In genomic region chr1:53572802-53573148, GRCh38 we compare ENCODE assay signal across 17 cellular contexts.
DNase-seq lines count a peak whose midpoint lies in the region; ATAC-seq and TF ChIP-seq lines count a peak whose summit lies in the region.
"Had no signal": no experiment of that assay in that cellular context is flagged by ENCODE, and none has a peak within 500 bp of the region (broad histone marks: within the 10 kb centered on the region; RNA-seq: fewer than 3 reads in every experiment).

No MANE protein-coding gene starts in this region.

- no TSS peak for BruUV-seq in Caco-2 (replicated peaks; lab: Mats Ljungman, UMichigan)

- H3K79me2 ChIP-seq in Loucy (ENCODE audit: insufficient read depth, low read length), result no peaks in the 10 kb centered on the region

- intact Hi-C loops in Caco-2 (cut with micrococcal nuclease; ENCODE audit: unreplicated experiment), result loop anchor here (5.0 kb wide), 1 partner anchor 85 kb away; no protein-coding TSS in a partner anchor
- intact Hi-C loops in body of pancreas (cut with DNase I), result no loop called here

- H3K4me1 ChIP-seq in Caco-2 (no peaks in the 10 kb centered on the region), Loucy (ENCODE audit: insufficient read depth, low read length, poor library complexity, severe bottlenecking) (peaks cover 74% of the 10 kb centered on the region), body of pancreas (peaks cover 8% of the 10 kb centered on the region)

- no peaks in the 10 kb centered on the region for H3K36me3 Mint-ChIP-seq in Caco-2 (ENCODE audit: insufficient read depth, unreplicated experiment)
- no peaks in the 10 kb centered on the region for H3K36me3 Mint-ChIP-seq in mesothelial cell of epicardium

- TF ChIP-seq CTCF in Caco-2 (IDR thresholded peaks at IDR 0.05; ENCODE audit: insufficient read depth in 1 of 2, low read depth in 1 of 2, low read length in 1 of 2, severe bottlenecking in 1 of 2, unreplicated experiment in 1 of 2) (no peak), Loucy (conservative IDR thresholded peaks at IDR 0.05; ENCODE audit: low read length) (no peak), body of pancreas (IDR thresholded peaks at IDR 0.05) (no peak), mesothelial cell of epicardium (IDR thresholded peaks at IDR 0.05; ENCODE audit: unreplicated experiment) (no peak)

- peak; percentile 1 to 29 for DNase-seq in Caco-2
- DNase-seq in body of pancreas, result peak in 1 of 4 donors; percentile 8
- DNase-seq in mesothelial cell of epicardium (ENCODE audit: low spot score in 2 of 2, unreplicated experiment in 2 of 2), result no peak
- DNase-seq in T1000 (lab: John Stamatoyannopoulos, UW), result no peak
- no peak for DNase-seq in NCI-H2081 treated with DMSO at 0.1 percent for 48 hours (lab: John Stamatoyannopoulos, UW)
- DNase-seq: activated CD8-positive, alpha-beta T cell treated with anti-CD3 and anti-CD28 coated beads, Interleukin-2, amount 10 ng/mL, durations not matched to agents 7 days and 5 days; activated naive CD8-positive, alpha-beta T cell treated with anti-CD3 and anti-CD28 coated beads, Interleukin-2, amount 50 U/mL, for 24 hours; CD8-positive, alpha-beta memory T cell; hippocampal formation; MV-4-11; Right ventricle myocardium superior; T-helper 1 cell had no signal

- H2AFZ ChIP-seq in Loucy (ENCODE audit: low read length), result peak overlapping the region; percentile 34; the same call in 1 of the 2 replicates

- H3K4me3 ChIP-seq in Caco-2 (ENCODE audit: low read depth, low read length) (no peak overlapping the region), Loucy (ENCODE audit: low read length, poor library complexity, severe bottlenecking) (no peak overlapping the region), body of pancreas (no peak overlapping the region)

- H3K9me2 ChIP-seq in Loucy (replicated peaks; ENCODE audit: low read depth, low read length), result no peaks in the 10 kb centered on the region

- CTCF ChIA-PET in Caco-2 (lab: Charles Lee), result no interaction called here

- no peak overlapping the region for H3K4me2 ChIP-seq in Loucy (ENCODE audit: low read depth, low read length, poor library complexity, severe bottlenecking)

- no peak overlapping the region for H3K4me3 Mint-ChIP-seq in Caco-2 (ENCODE audit: unreplicated experiment)
- no peak overlapping the region for H3K4me3 Mint-ChIP-seq in mesothelial cell of epicardium
- H3K4me3 Mint-ChIP-seq: activated CD8-positive, alpha-beta T cell treated with anti-CD3 and anti-CD28 coated beads, Interleukin-2, amount 10 ng/mL, durations not matched to agents 7 days and 5 days; activated naive CD8-positive, alpha-beta T cell treated with anti-CD3 and anti-CD28 coated beads, Interleukin-2, amount 50 U/mL, for 24 hours; activated T-helper 1 cell treated with anti-CD3 and anti-CD28 coated beads, Interleukin-12 subunit alpha, Interleukin-12 subunit beta, Interleukin-2, Interleukin-4 antibody, amounts not matched to agents 30 ng/mL and 10 ng/mL and 1 ng/mL, durations not matched to agents 14 hours and 24 hours and 36 hours; CD8-positive, alpha-beta memory T cell had no signal

- no peak for TF ChIP-seq POLR2A in body of pancreas (IDR thresholded peaks at IDR 0.05)

- H3K36me3 ChIP-seq in Caco-2 (ENCODE audit: control insufficient read depth, insufficient read depth, low read length) (no peaks in the 10 kb centered on the region), Loucy (ENCODE audit: insufficient read depth, low read length) (no peaks in the 10 kb centered on the region), body of pancreas (replicated peaks in 1 of 2; ENCODE audit: insufficient read depth in 1 of 2, low read depth in 2 of 2) (no peaks in the 10 kb centered on the region)
- H3K36me3 ChIP-seq: WERI-Rb-1 had no signal

- H3K9me3 ChIP-seq in Caco-2, result no peaks in the 10 kb centered on the region
- no peaks in the 10 kb centered on the region for H3K9me3 ChIP-seq in Loucy (ENCODE audit: insufficient read depth, low read depth, low read length)
- H3K9me3 ChIP-seq in body of pancreas, result no peaks in the 10 kb centered on the region

- peak; percentile 25 for ATAC-seq in body of pancreas
- no peak for ATAC-seq in HG02571 (IDR thresholded peaks at IDR 0.05; ENCODE audit: unreplicated experiment)
- no peak for ATAC-seq in GM18502 (IDR thresholded peaks at IDR 0.05; ENCODE audit: poor library complexity, unreplicated experiment)
- ATAC-seq: activated CD8-positive, alpha-beta T cell treated with anti-CD3 and anti-CD28 coated beads, Interleukin-2, amount 10 ng/mL, durations not matched to agents 7 days and 5 days; activated naive CD8-positive, alpha-beta T cell treated with anti-CD3 and anti-CD28 coated beads, Interleukin-2, amount 50 U/mL, for 24 hours had no signal

- POLR2A ChIA-PET in Caco-2 (lab: Charles Lee), result no interaction called here

- H3K9me3 Mint-ChIP-seq in Caco-2 (ENCODE audit: unreplicated experiment) (no peaks in the 10 kb centered on the region), mesothelial cell of epicardium (no peaks in the 10 kb centered on the region)
- H3K9me3 Mint-ChIP-seq: activated naive CD8-positive, alpha-beta T cell treated with anti-CD3 and anti-CD28 coated beads, Interleukin-2, amount 50 U/mL, for 24 hours; activated T-helper 1 cell treated with anti-CD3 and anti-CD28 coated beads, Interleukin-12 subunit alpha, Interleukin-12 subunit beta, Interleukin-2, Interleukin-4 antibody, amounts not matched to agents 30 ng/mL and 10 ng/mL and 1 ng/mL, durations not matched to agents 14 hours and 24 hours and 36 hours; CD8-positive, alpha-beta memory T cell had no signal

- H3F3A ChIP-seq in Loucy (ENCODE audit: low read depth), result no peaks in the 10 kb centered on the region

- H4K20me1 ChIP-seq in Loucy (ENCODE audit: insufficient read depth, low read length, poor library complexity, severe bottlenecking), result no peaks in the 10 kb centered on the region

- H3K27ac ChIP-seq in body of pancreas, result peak overlapping the region in 3 of 4 donors; percentile 31 to 64 (median 63)
- H3K27ac ChIP-seq: WERI-Rb-1 had no signal

- peak overlapping the region; percentile 43 for H3K9ac ChIP-seq in Loucy (ENCODE audit: low read depth, low read length, poor library complexity, severe bottlenecking)

- no peaks in the 10 kb centered on the region for H3K4me1 Mint-ChIP-seq in Caco-2 (ENCODE audit: low read depth, unreplicated experiment)
- peaks cover 45% of the 10 kb centered on the region for H3K4me1 Mint-ChIP-seq in mesothelial cell of epicardium
- H3K4me1 Mint-ChIP-seq: activated naive CD8-positive, alpha-beta T cell treated with anti-CD3 and anti-CD28 coated beads, Interleukin-2, amount 50 U/mL, for 24 hours had no signal

- no peaks in the 10 kb centered on the region; the same call in 1 of the 2 replicates for H3K27me3 ChIP-seq in Caco-2 (replicated peaks; ENCODE audit: control insufficient read depth, insufficient read depth, low read length)
- no peaks in the 10 kb centered on the region for H3K27me3 ChIP-seq in Loucy (ENCODE audit: insufficient read depth, low read length, poor library complexity, severe bottlenecking)
- H3K27me3 ChIP-seq in body of pancreas, result no peaks in the 10 kb centered on the region

- H3K27ac Mint-ChIP-seq in Caco-2 (ENCODE audit: unreplicated experiment) (no peak overlapping the region), mesothelial cell of epicardium (peak overlapping the region; percentile 94)
- H3K27ac Mint-ChIP-seq: activated CD8-positive, alpha-beta T cell treated with anti-CD3 and anti-CD28 coated beads, Interleukin-2, amount 10 ng/mL, durations not matched to agents 7 days and 5 days; activated naive CD8-positive, alpha-beta T cell treated with anti-CD3 and anti-CD28 coated beads, Interleukin-2, amount 50 U/mL, for 24 hours; activated T-helper 1 cell treated with anti-CD3 and anti-CD28 coated beads, Interleukin-12 subunit alpha, Interleukin-12 subunit beta, Interleukin-2, Interleukin-4 antibody, amounts not matched to agents 30 ng/mL and 10 ng/mL and 1 ng/mL, durations not matched to agents 14 hours and 24 hours and 36 hours had no signal

- no peaks in the 10 kb centered on the region for H3K27me3 Mint-ChIP-seq in Caco-2 (ENCODE audit: insufficient read depth, unreplicated experiment)
- H3K27me3 Mint-ChIP-seq in mesothelial cell of epicardium (ENCODE audit: low read depth), result no peaks in the 10 kb centered on the region

- WGBS in body of pancreas, 2 donors, result 17 to 86% methylated on average over 1 to 2 of the region's 2 CpGs

Comparison
In these comparisons a context has a peak if more than half of its experiments do, and no peak if none do; other contexts are left out.
1. DNase-seq: peak in Caco-2 (2 of 2); none in mesothelial cell of epicardium (0 of 2), T1000 (single experiment) and NCI-H2081 treated with DMSO at 0.1 percent for 48 hours (single experiment).